1 cellular context compared by ENCODE assay signal in genomic region chr11:1887451-1888346, GRCh38.
TF ChIP-seq lines count a peak whose summit lies in the region.

No MANE protein-coding gene starts in this region.

TF ChIP-seq in GM12891, 5 proteins besides CTCF, POLR2A, EP300 and RAD21:
- TF ChIP-seq TAF1 (IDR thresholded peaks at IDR 0.05; ENCODE audit: low read depth, low read length) (no peak), POLR2AphosphoS5 (IDR thresholded peaks at IDR 0.05; ENCODE audit: low read depth, low read length) (no peak), POU2F2 (IDR thresholded peaks at IDR 0.05; ENCODE audit: low read depth, low read length) (no peak), PAX5 (IDR thresholded peaks at IDR 0.05; ENCODE audit: insufficient read depth, low read length, severe bottlenecking) (no peak), SPI1 (IDR thresholded peaks at IDR 0.05; ENCODE audit: low read depth, low read length) (no peak)
